14 cellular contexts compared by ENCODE assay signal in genomic region chr10:111113961-111114830, GRCh38. TPM values are rescaled to one million over a fixed set of nuclear protein-coding genes. Genes with fewer than 3 reads are reported as not detected.
DNase-seq lines count a peak whose midpoint lies in the region; ATAC-seq and TF ChIP-seq lines count a peak whose summit lies in the region.
"Had no signal": no experiment of that assay in that cellular context is flagged by ENCODE, and none has a peak within 500 bp of the region (broad histone marks: within the 10 kb centered on the region; RNA-seq: fewer than 3 reads in every experiment).

No MANE protein-coding gene starts in this region.

- H3K27me3 Mint-ChIP-seq in type B pancreatic cell (no peaks in the 10 kb centered on the region), Calu3 (ENCODE audit: unreplicated experiment) (peaks cover 5% of the 10 kb centered on the region)

- H3K27ac ChIP-seq in SJSA1 = no peak overlapping the region
- H3K27ac ChIP-seq in WERI-Rb-1 = no peak overlapping the region
- H3K27ac ChIP-seq: SJCRH30, testis, VCaP had no signal

- H3K36me3 ChIP-seq in SJSA1 = no peaks in the 10 kb centered on the region; the same call in 1 of the 2 replicates
- H3K36me3 ChIP-seq in WERI-Rb-1 = no peaks in the 10 kb centered on the region
- H3K36me3 ChIP-seq: SJCRH30 had no signal

- H3K36me3 Mint-ChIP-seq in type B pancreatic cell (no peaks in the 10 kb centered on the region), Calu3 (ENCODE audit: insufficient read depth, unreplicated experiment) (no peaks in the 10 kb centered on the region)
- H3K36me3 Mint-ChIP-seq: memory B cell had no signal

- H3K27ac Mint-ChIP-seq in type B pancreatic cell (no peak overlapping the region), Calu3 (ENCODE audit: unreplicated experiment) (no peak overlapping the region)
- H3K27ac Mint-ChIP-seq: memory B cell had no signal

- BruUV-seq in Calu3 (replicated peaks; lab: Mats Ljungman, UMichigan) = no TSS peak

- TF ChIP-seq CTCF in type B pancreatic cell (conservative IDR thresholded peaks at IDR 0.05) (no peak), WERI-Rb-1 (IDR thresholded peaks at IDR 0.05; ENCODE audit: low read depth, low read length) (no peak), Calu3 (IDR thresholded peaks at IDR 0.05; ENCODE audit: unreplicated experiment) (no peak)

- no peak for ATAC-seq in HG02763 (IDR thresholded peaks at IDR 0.05; ENCODE audit: unreplicated experiment)

- H3K9me3 Mint-ChIP-seq in type B pancreatic cell (no peaks in the 10 kb centered on the region), Calu3 (ENCODE audit: low read depth, unreplicated experiment) (no peaks in the 10 kb centered on the region)
- H3K9me3 Mint-ChIP-seq: memory B cell had no signal

- CTCF ChIA-PET in Calu3 (lab: Charles Lee) = interaction anchor here (0.6 kb wide), 1 partner anchor 18 kb away, joined by 3 read pairs; no protein-coding TSS in a partner anchor

- no peak overlapping the region for H3K4me3 Mint-ChIP-seq in type B pancreatic cell
- H3K4me3 Mint-ChIP-seq in Calu3 (ENCODE audit: low read depth, unreplicated experiment) = no peak overlapping the region
- H3K4me3 Mint-ChIP-seq: memory B cell had no signal

- H3K4me3 ChIP-seq in SJSA1 = no peak overlapping the region
- no peak overlapping the region for H3K4me3 ChIP-seq in WERI-Rb-1 (ENCODE audit: low read depth, low read length)
- H3K4me3 ChIP-seq: SJCRH30, testis had no signal

- H3K27me3 ChIP-seq in SJSA1 (replicated peaks) = no peaks in the 10 kb centered on the region; the same call in 1 of the 2 replicates
- H3K27me3 ChIP-seq in WERI-Rb-1 (ENCODE audit: insufficient read depth, low read depth, severe bottlenecking) = no peaks in the 10 kb centered on the region
- H3K27me3 ChIP-seq: testis had no signal

- no peaks in the 10 kb centered on the region for H3K9me3 ChIP-seq in SJSA1 (replicated peaks)
- H3K9me3 ChIP-seq in WERI-Rb-1 (ENCODE audit: severe bottlenecking) = no peaks in the 10 kb centered on the region
- H3K9me3 ChIP-seq: SJCRH30, testis had no signal

- H3K4me1 Mint-ChIP-seq in type B pancreatic cell (ENCODE audit: unreplicated experiment) (no peaks in the 10 kb centered on the region), Calu3 (ENCODE audit: low read depth, unreplicated experiment) (peaks cover 17% of the 10 kb centered on the region)

- peaks cover 8% of the 10 kb centered on the region for H3K4me1 ChIP-seq in SJSA1 (replicated peaks)
- H3K4me1 ChIP-seq: testis had no signal

- peak; percentile 30 for DNase-seq in activated effector memory CD4-positive, alpha-beta T cell treated with anti-CD3 and anti-CD28 coated beads, Interleukin-2, amount 50 U/mL, for 16 hours
- no peak for DNase-seq in activated effector memory CD4-positive, alpha-beta T cell treated with Interleukin-2 at 50 U/mL for 16 hours
- DNase-seq in SJSA1 (ENCODE audit: low read depth in 1 of 2, low spot score in 2 of 2) (peak; percentile 35 to 60), fibroblast of gingiva (ENCODE audit: low read depth) (peak; percentile 17), type B pancreatic cell (ENCODE audit: extremely low spot score, unreplicated experiment) (peak; percentile 25), WERI-Rb-1 (no peak), Calu3 (no peak)
- DNase-seq: occipital lobe, SJCRH30, testis had no signal

- intact Hi-C loops in Calu3 (cut with micrococcal nuclease; ENCODE audit: unreplicated experiment) = no loop called here

RNA-seq across cellular contexts. Expression of gene ADRA2A, which starts 37.4 kb away (rescaled TPM):
- 0.53 and 0.68 TPM in 2 replicates for total RNA-seq in SJSA1 (2014; rRNA removed; shearing (Covaris generic))
- total RNA-seq in type B pancreatic cell (ENCODE audit: low replicate concordance) (16.1 and 19.3 TPM in 2 replicates), Calu3 (2022) (5.4 and 6.7 TPM in 2 replicates)
- total RNA-seq: dermis microvascular lymphatic vessel endothelial cell had no signal

Comparison
In these comparisons a context has a peak if more than half of its experiments do, and no peak if none do; other contexts are left out.
1. DNase-seq: peak in activated effector memory CD4-positive, alpha-beta T cell treated with anti-CD3 and anti-CD28 coated beads, Interleukin-2, amount 50 U/mL, for 16 hours (single experiment), SJSA1 (2 of 2), fibroblast of gingiva (single experiment) and type B pancreatic cell (single experiment); none in activated effector memory CD4-positive, alpha-beta T cell treated with Interleukin-2 at 50 U/mL for 16 hours (single experiment), WERI-Rb-1 (single experiment) and Calu3 (single experiment).